ENCODE assay signal across 10 cellular contexts in genomic region chr6:25342784-25343183, GRCh38.
A peak's percentile ranks its signal among the peaks of the same experiment; 100 is the strongest.
DNase-seq lines count a peak whose midpoint lies in the region; TF ChIP-seq lines count a peak whose summit lies in the region.
"Had no signal": no experiment of that assay in that cellular context is flagged by ENCODE, and none has a peak within 500 bp of the region (broad histone marks: within the 10 kb centered on the region; RNA-seq: fewer than 3 reads in every experiment).

No MANE protein-coding gene starts in this region.

- H3K4me2 ChIP-seq in mammary epithelial cell (ENCODE audit: insufficient read depth, low read depth, low read length) = no peak overlapping the region
- peak overlapping the region; percentile 50 for H3K4me2 ChIP-seq in smooth muscle cell

- no peak for TF ChIP-seq CTCF in mammary epithelial cell (conservative IDR thresholded peaks at IDR 0.05 in 1 of 2, IDR thresholded peaks at IDR 0.05 in 1 of 2; ENCODE audit: extremely low read depth in 1 of 2, insufficient read depth in 1 of 2, low read depth in 1 of 2, low read length in 2 of 2)
- TF ChIP-seq CTCF in breast epithelium (IDR thresholded peaks at IDR 0.05) = no peak
- TF ChIP-seq CTCF in smooth muscle cell (IDR thresholded peaks at IDR 0.05; ENCODE audit: borderline replicate concordance, insufficient read depth, poor library complexity, severe bottlenecking) = no peak

- in situ Hi-C loops in mammary epithelial cell (cut with MboI; ENCODE audit: low sequenced_read_pairs in 2 of 2) = no loop called here

- 62% methylated on average over 4 of the region's 4 CpGs for WGBS in mammary epithelial cell (ENCODE audit: low coverage, missing lambda C conversion rate)
- WGBS in smooth muscle cell (ENCODE audit: low lambda C conversion rate) = 28% methylated on average over 4 of the region's 4 CpGs

- H3K4me3 ChIP-seq in mammary epithelial cell (replicated peaks in 1 of 3; ENCODE audit: insufficient read depth in 1 of 3, low read depth in 2 of 3, low read length in 3 of 3) (no peak overlapping the region), breast epithelium (no peak overlapping the region), smooth muscle cell (no peak overlapping the region)
- H3K4me3 ChIP-seq: ascending aorta had no signal

- no TSS peak for BruUV-seq in mammary epithelial cell (replicated peaks; lab: Mats Ljungman, UMichigan)

- H3K27me3 ChIP-seq in mammary epithelial cell (ENCODE audit: insufficient read depth, low read length) = no peaks in the 10 kb centered on the region
- H3K27me3 ChIP-seq in breast epithelium = no peaks in the 10 kb centered on the region
- no peaks in the 10 kb centered on the region for H3K27me3 ChIP-seq in smooth muscle cell (ENCODE audit: low read depth)
- H3K27me3 ChIP-seq: ascending aorta had no signal

- H3K79me2 ChIP-seq in mammary epithelial cell (ENCODE audit: insufficient read depth, low read length) = peaks cover 90% of the 10 kb centered on the region
- peaks cover 21% of the 10 kb centered on the region for H3K79me2 ChIP-seq in smooth muscle cell (ENCODE audit: low read depth)

- no peaks in the 10 kb centered on the region for H3K9me3 ChIP-seq in mammary epithelial cell (replicated peaks; ENCODE audit: insufficient read depth, low read length)
- H3K9me3 ChIP-seq in breast epithelium = no peaks in the 10 kb centered on the region
- no peaks in the 10 kb centered on the region for H3K9me3 ChIP-seq in smooth muscle cell (replicated peaks; ENCODE audit: low read depth)
- H3K9me3 ChIP-seq: ascending aorta had no signal

- H3K9ac ChIP-seq in mammary epithelial cell (ENCODE audit: insufficient read depth, low read length) = no peak overlapping the region
- no peak overlapping the region for H3K9ac ChIP-seq in smooth muscle cell (ENCODE audit: low read depth)

- peak; percentile 9 for DNase-seq in mammary epithelial cell
- DNase-seq in breast epithelium (ENCODE audit: low spot score in 2 of 2) = no peak
- peak; percentile 41 for DNase-seq in OCI-M1 (lab: John Stamatoyannopoulos, UW)
- peak; percentile 26 for DNase-seq in epidermal melanocyte (ENCODE audit: insufficient read length, low spot score)
- no peak for DNase-seq in smooth muscle cell (lab: John Stamatoyannopoulos, UW; ENCODE audit: unreplicated experiment)
- DNase-seq in stimulated activated CD4-positive, alpha-beta T cell treated with anti-CD3 and anti-CD28 coated beads, Interleukin-15, amount 100 ng/mL, for 24 hours = no peak
- no peak for DNase-seq in HUDEP-2 (lab: John Stamatoyannopoulos, UW; ENCODE audit: unreplicated experiment in 76 of 76)
- no peak for DNase-seq in stimulated activated CD8-positive, alpha-beta memory T cell treated with anti-CD3 and anti-CD28 coated beads, Interleukin-4, amount 100 ng/mL, for 48 hours
- DNase-seq: endodermal cell had no signal

- H2AFZ ChIP-seq in mammary epithelial cell (ENCODE audit: low read depth, low read length) (no peak overlapping the region), smooth muscle cell (ENCODE audit: low read depth) (no peak overlapping the region)

- H3K4me1 ChIP-seq in mammary epithelial cell (ENCODE audit: insufficient read depth, low read length) = no peaks in the 10 kb centered on the region
- no peaks in the 10 kb centered on the region for H3K4me1 ChIP-seq in breast epithelium
- H3K4me1 ChIP-seq in smooth muscle cell (ENCODE audit: low read depth) = peaks cover 8% of the 10 kb centered on the region

- no peak for TF ChIP-seq POLR2A in breast epithelium (IDR thresholded peaks at IDR 0.05)

- dilution Hi-C loops in mammary epithelial cell (cut with HindIII; ENCODE audit: low sequenced_read_pairs) = no loop called here

- H3K36me3 ChIP-seq in mammary epithelial cell (ENCODE audit: insufficient read depth, low read length) (no peaks in the 10 kb centered on the region), breast epithelium (no peaks in the 10 kb centered on the region), smooth muscle cell (ENCODE audit: low read depth) (no peaks in the 10 kb centered on the region)
- H3K36me3 ChIP-seq: ascending aorta had no signal

- peaks cover 3% of the 10 kb centered on the region for H3F3A ChIP-seq in smooth muscle cell (ENCODE audit: low read depth)

- intact Hi-C loops in mammary epithelial cell (cut with micrococcal nuclease) (no loop called here), breast epithelium (cut with DNase I; ENCODE audit: low total_unique reads) (no loop called here)

- H3K27ac ChIP-seq in mammary epithelial cell (ENCODE audit: insufficient read depth, low read depth, low read length) (no peak overlapping the region), breast epithelium (no peak overlapping the region), smooth muscle cell (ENCODE audit: low read depth) (peak overlapping the region; percentile 53)
- H3K27ac ChIP-seq: ascending aorta had no signal

- peaks cover 3% of the 10 kb centered on the region for H4K20me1 ChIP-seq in mammary epithelial cell (ENCODE audit: insufficient read depth, low read length)
- H4K20me1 ChIP-seq in smooth muscle cell (ENCODE audit: low read depth) = peaks cover 20% of the 10 kb centered on the region

- CTCF ChIA-PET in mammary epithelial cell (lab: Charles Lee; ENCODE audit: low non-redundant PET) = interaction anchor here (0.5 kb wide), 1 partner anchor 119 kb away, joined by 3 read pairs; no protein-coding TSS in a partner anchor

Comparison
In these comparisons a context has a peak if more than half of its experiments do, and no peak if none do; other contexts are left out.
1. DNase-seq: peak in mammary epithelial cell (single experiment), OCI-M1 (single experiment) and epidermal melanocyte (single experiment); none in breast epithelium (0 of 2), smooth muscle cell (single experiment), stimulated activated CD4-positive, alpha-beta T cell treated with anti-CD3 and anti-CD28 coated beads, Interleukin-15, amount 100 ng/mL, for 24 hours (single experiment), HUDEP-2 (0 of 76) and stimulated activated CD8-positive, alpha-beta memory T cell treated with anti-CD3 and anti-CD28 coated beads, Interleukin-4, amount 100 ng/mL, for 48 hours (single experiment).